In genomic region chr17:7856840-7857723, GRCh38 we compare ENCODE assay signal across 8 cellular contexts. TPM values are rescaled to one million over a fixed set of nuclear protein-coding genes. Genes with fewer than 3 reads are reported as not detected.
DNase-seq lines count a peak whose midpoint lies in the region; ATAC-seq and TF ChIP-seq lines count a peak whose summit lies in the region.

A gene with protein sequence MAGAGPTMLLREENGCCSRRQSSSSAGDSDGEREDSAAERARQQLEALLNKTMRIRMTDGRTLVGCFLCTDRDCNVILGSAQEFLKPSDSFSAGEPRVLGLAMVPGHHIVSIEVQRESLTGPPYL (minus strand): TSS chr17:7857559. CDS start chr17:7857463, 96 bp downstream.

- peak within 1 kb of the TSS; percentile 97 for H3K4ac ChIP-seq in IMR-90 (ENCODE audit: low read depth, low read length)

- peak within 1 kb of the TSS; percentile 93 for H3K56ac ChIP-seq in IMR-90 (ENCODE audit: extremely low read depth, insufficient read depth, low read length)

- H2AK9ac ChIP-seq in IMR-90 (replicated peaks; ENCODE audit: low read depth, low read length, poor library complexity) = peak within 1 kb of the TSS; percentile 90

- in situ Hi-C loops in IMR-90 (cut with MboI; ENCODE audit: low sequenced_read_pairs) = no loop called here

- TF ChIP-seq RAD21 in IMR-90 (IDR thresholded peaks at IDR 0.05; ENCODE audit: low read length) = peak; percentile 38

- peaks cover 11% of the 10 kb centered on the region; the same call in 1 of the 2 replicates for H4K20me1 ChIP-seq in IMR-90 (ENCODE audit: insufficient read depth, low read length)
- H4K20me1 ChIP-seq in OCI-LY7 (ENCODE audit: insufficient read depth, low read length) = peaks cover 8% of the 10 kb centered on the region; the same call in 1 of the 2 replicates

- H3K36me3 ChIP-seq in IMR-90 (ENCODE audit: control insufficient read depth, insufficient read depth, low read length) = peaks cover 20% of the 10 kb centered on the region
- peaks cover 77% of the 10 kb centered on the region for H3K36me3 ChIP-seq in OCI-LY7 (ENCODE audit: insufficient read depth, low read length)
- H3K36me3 ChIP-seq in mucosa of rectum (ENCODE audit: control insufficient read depth in 2 of 2, insufficient read depth in 2 of 2, low read length in 2 of 2) = peaks cover 11 to 12% of the 10 kb centered on the region in 2 donors

- peak within 1 kb of the TSS; percentile 59 for H3K4me3 ChIP-seq in IMR-90 (ENCODE audit: insufficient read depth, low read depth, low read length)
- peak within 1 kb of the TSS; percentile 86 for H3K4me3 ChIP-seq in OCI-LY7 (ENCODE audit: low read depth, low read length, poor library complexity, severe bottlenecking)
- peak within 1 kb of the TSS; percentile 95 for H3K4me3 ChIP-seq in epithelial cell of proximal tubule (ENCODE audit: low read depth, low read length)
- peak within 1 kb of the TSS; percentile 92 for H3K4me3 ChIP-seq in mucosa of rectum (ENCODE audit: low read length in 2 of 2)

- peak; percentile 66; the same call in 1 of the 2 replicates for TF ChIP-seq POLR2A in IMR-90 (IDR thresholded peaks at IDR 0.05; ENCODE audit: low read depth, low read length)

- peak within 1 kb of the TSS; percentile 94 for H3K27ac ChIP-seq in IMR-90 (ENCODE audit: insufficient read depth, low read length)
- H3K27ac ChIP-seq in OCI-LY7 (ENCODE audit: low read depth, low read length, poor library complexity, severe bottlenecking) = peak within 1 kb of the TSS; percentile 86
- H3K27ac ChIP-seq in mucosa of rectum (ENCODE audit: low read depth in 2 of 2, low read length in 2 of 2) = peak within 1 kb of the TSS; percentile 87 to 94

- no peaks in the 10 kb centered on the region for H3K9me3 ChIP-seq in IMR-90 (ENCODE audit: control insufficient read depth, insufficient read depth, low read length)
- no peaks in the 10 kb centered on the region for H3K9me3 ChIP-seq in OCI-LY7 (ENCODE audit: low read length)
- H3K9me3 ChIP-seq in mucosa of rectum (ENCODE audit: control insufficient read depth in 2 of 2, low read length in 2 of 2) = no peaks in the 10 kb centered on the region

- peak within 1 kb of the TSS; percentile 98 for H4K91ac ChIP-seq in IMR-90 (ENCODE audit: insufficient read depth, low read depth, low read length)

- peak within 1 kb of the TSS; percentile 97 for H2BK5ac ChIP-seq in IMR-90 (ENCODE audit: low read depth, low read length, poor library complexity, severe bottlenecking)

- DNase-seq in DMS153 (lab: John Stamatoyannopoulos, UW) (peak; percentile 95), IMR-90 (peak; percentile 100), OCI-LY7 (ENCODE audit: low spot score) (peak; percentile 100), activated T-cell treated with anti-CD3 and anti-CD28 coated beads for 24 hours (ENCODE audit: low read depth) (peak; percentile 92), epithelial cell of proximal tubule (ENCODE audit: low read depth) (peak; percentile 99)
- DNase-seq in stimulated activated CD8-positive, alpha-beta memory T cell treated with anti-CD3 and anti-CD28 coated beads, Interleukin-4, amount 100 ng/mL, for 48 hours = peak; percentile 94

- 0% methylated on average over 35 of the region's 62 CpGs; no CpG with 5 or more reads in 1 of the 2 experiments for WGBS in IMR-90 (ENCODE audit: extremely low coverage in 2 of 2, insufficient read length in 1 of 2), 2 experiments

- dilution Hi-C loops in IMR-90 (cut with HindIII; ENCODE audit: low sequenced_read_pairs, unreplicated experiment) = no loop called here

- H2BK120ac ChIP-seq in IMR-90 (ENCODE audit: low read depth, low read length) = peak within 1 kb of the TSS; percentile 96

- H3K9me2 ChIP-seq in OCI-LY7 (ENCODE audit: insufficient read depth, low read length) = no peaks in the 10 kb centered on the region

- H3K18ac ChIP-seq in IMR-90 (ENCODE audit: low read depth, low read length) = peak within 1 kb of the TSS; percentile 86

- H3K14ac ChIP-seq in IMR-90 (replicated peaks; ENCODE audit: low read depth, low read length) = peak within 1 kb of the TSS; percentile 95

- peak within 1 kb of the TSS; percentile 83 to 99 for H4K8ac ChIP-seq in IMR-90 (ENCODE audit: low read depth in 2 of 2, low read length in 2 of 2)

- peak within 1 kb of the TSS; percentile 70 for H2BK20ac ChIP-seq in IMR-90 (ENCODE audit: low read depth, low read length)

- H2AK5ac ChIP-seq in IMR-90 (ENCODE audit: low read depth, low read length) = peak within 1 kb of the TSS; percentile 48

- H4K5ac ChIP-seq in IMR-90 (ENCODE audit: low read depth, low read length) = peak within 1 kb of the TSS; percentile 93

- POLR2A ChIA-PET in IMR-90 (lab: Charles Lee; ENCODE audit: unreplicated experiment) (interaction anchor here (0.6 to 1.1 kb wide), 2 partner anchors 20 to 22 kb away, joined by 3 to 4 read pairs; no protein-coding TSS in a partner anchor), OCI-LY7 (lab: Charles Lee) (interaction anchor here (0.8 to 2.1 kb wide), 5 partner anchors 15 to 31 kb away, joined by 3 to 10 read pairs (median 3); no protein-coding TSS in a partner anchor)

- H2AFZ ChIP-seq in IMR-90 (replicated peaks; ENCODE audit: low read length, poor library complexity) (peak within 1 kb of the TSS; percentile 98), OCI-LY7 (ENCODE audit: low read length) (peak within 1 kb of the TSS; percentile 66)

- CTCF ChIA-PET in IMR-90 (lab: Yijun Ruan, JAX) (interaction anchor here (0.6 to 1.0 kb wide), 8 partner anchors 12 to 203 kb away, joined by 3 to 10 read pairs (median 3); partner anchors contain the start of gene KDM6B), OCI-LY7 (lab: Charles Lee; ENCODE audit: unreplicated experiment) (interaction anchor here (0.6 to 1.2 kb wide), 3 partner anchors 20 to 196 kb away, joined by 3 to 4 read pairs (median 3); no protein-coding TSS in a partner anchor)

- peaks cover 27 to 48% of the 10 kb centered on the region in 2 experiments for H3K79me1 ChIP-seq in IMR-90 (ENCODE audit: low read depth in 1 of 2, low read length in 2 of 2)

- H3K4me2 ChIP-seq in IMR-90 (ENCODE audit: low read depth, low read length) = peak within 1 kb of the TSS; percentile 79
- peak within 1 kb of the TSS; percentile 95 for H3K4me2 ChIP-seq in OCI-LY7 (ENCODE audit: low read length)

- TF ChIP-seq CTCF in IMR-90 (conservative IDR thresholded peaks at IDR 0.05; ENCODE audit: low read depth, low read length) (peak; percentile 51), OCI-LY7 (conservative IDR thresholded peaks at IDR 0.05; ENCODE audit: low read length) (peak; percentile 68), epithelial cell of proximal tubule (conservative IDR thresholded peaks at IDR 0.05; ENCODE audit: low read depth, low read length) (peak; percentile 42)

- no peaks in the 10 kb centered on the region for H3K27me3 ChIP-seq in IMR-90 (ENCODE audit: control insufficient read depth, insufficient read depth, low read length)
- no peaks in the 10 kb centered on the region for H3K27me3 ChIP-seq in mucosa of rectum (ENCODE audit: control insufficient read depth in 2 of 2, insufficient read depth in 2 of 2, low read length in 2 of 2)

- ATAC-seq in GM21528 (IDR thresholded peaks at IDR 0.05; ENCODE audit: low FRiP score, unreplicated experiment) (peak; percentile 74), IMR-90 (ENCODE audit: low read depth) (peak; percentile 88)

- BruUV-seq in IMR-90 (replicated peaks; lab: Mats Ljungman, UMichigan) (TSS peak; percentile 48), OCI-LY7 (replicated peaks; lab: Mats Ljungman, UMichigan) (TSS peak; percentile 94)

- peak within 1 kb of the TSS; percentile 93 for H3K23ac ChIP-seq in IMR-90 (ENCODE audit: low read depth, low read length)

- no peaks in the 10 kb centered on the region for H3K9me1 ChIP-seq in IMR-90 (ENCODE audit: insufficient read depth, low read length)

- peak within 1 kb of the TSS; percentile 88 for H3K9ac ChIP-seq in IMR-90 (ENCODE audit: low read depth, low read length)
- peak within 1 kb of the TSS; percentile 56 to 84 for H3K9ac ChIP-seq in mucosa of rectum (ENCODE audit: low read depth in 1 of 2, low read length in 2 of 2)

- H3K4me1 ChIP-seq in IMR-90 (ENCODE audit: control insufficient read depth, insufficient read depth, low read length) (peaks cover 20% of the 10 kb centered on the region), OCI-LY7 (ENCODE audit: insufficient read depth, low read length, poor library complexity, severe bottlenecking) (peaks cover 46% of the 10 kb centered on the region), mucosa of rectum (ENCODE audit: control insufficient read depth in 2 of 2, insufficient read depth in 2 of 2, low read length in 2 of 2) (peaks cover 31 to 32% of the 10 kb centered on the region in 2 donors)

- intact Hi-C loops in IMR-90 (cut with micrococcal nuclease) = loop anchor here (1.0 to 2.0 kb wide), 2 partner anchors 14 to 114 kb away; no protein-coding TSS in a partner anchor
- intact Hi-C loops in OCI-LY7 (cut with micrococcal nuclease; ENCODE audit: unreplicated experiment) = loop anchor here (1.0 kb wide), 3 partner anchors 22 to 35 kb away; no protein-coding TSS in a partner anchor

- peaks cover 53% of the 10 kb centered on the region for H3K79me2 ChIP-seq in OCI-LY7 (ENCODE audit: insufficient read depth, low read depth, low read length)

- H2BK15ac ChIP-seq in IMR-90 (ENCODE audit: low read depth, low read length) = peak within 1 kb of the TSS; percentile 78; the same call in 1 of the 3 replicates

TF ChIP-seq in IMR-90, 13 proteins besides CTCF, POLR2A, EP300 and RAD21:
- TF ChIP-seq RCOR1 (IDR thresholded peaks at IDR 0.05; ENCODE audit: insufficient replicate concordance, low read length) (no peak), CEBPB (IDR thresholded peaks at IDR 0.05; ENCODE audit: low read depth, low read length) (peak; percentile 84), MAZ (IDR thresholded peaks at IDR 0.05; ENCODE audit: borderline replicate concordance, low read depth, low read length) (peak; percentile 26; the same call in 1 of the 2 replicates), CHD1 (IDR thresholded peaks at IDR 0.05; ENCODE audit: low read depth, low read length) (no peak; the same call in 1 of the 2 replicates), BHLHE40 (IDR thresholded peaks at IDR 0.05; ENCODE audit: low read depth, low read length) (0 out of 2 replicates have a peak, but pooled peaks have one; percentile 5), MXI1 (IDR thresholded peaks at IDR 0.05; ENCODE audit: borderline replicate concordance, low read depth, low read length) (0 out of 2 replicates have a peak, but pooled peaks have one; percentile 35)

RNA-seq across cellular contexts. Expression of the gene that starts here (rescaled TPM):
- 40.7 and 62.2 TPM in 2 replicates for total RNA-seq in IMR-90 (2012; rRNA removed)
- 76.8 and 122 TPM in 2 replicates for polyA plus RNA-seq in IMR-90 (2012; rRNA removed)
- 125 and 183 TPM in 2 replicates for polyA plus RNA-seq in IMR-90 (2012; cell fraction: cytosol; rRNA removed)
- 34.7 and 54.0 TPM in 2 replicates for polyA plus RNA-seq in IMR-90 (2012; cell fraction: nucleus; rRNA removed; ENCODE audit: low replicate concordance)
- 168 and 205 TPM in 2 replicates for total RNA-seq in OCI-LY7 (2014; rRNA removed; shearing (Covaris generic))
- total RNA-seq in OCI-LY7 (2022) = 149 and 153 TPM in 2 replicates
- total RNA-seq in epithelial cell of proximal tubule = 108 and 146 TPM in 2 replicates

Comparison
In these comparisons a context has a peak if more than half of its experiments do, and no peak if none do; other contexts are left out.
1. Peak in every context shown above with its lines: DNase-seq, ATAC-seq, H3K4me3 ChIP-seq and H3K27ac ChIP-seq.